13 cellular contexts compared by ENCODE assay signal in the genomic region with DNA sequence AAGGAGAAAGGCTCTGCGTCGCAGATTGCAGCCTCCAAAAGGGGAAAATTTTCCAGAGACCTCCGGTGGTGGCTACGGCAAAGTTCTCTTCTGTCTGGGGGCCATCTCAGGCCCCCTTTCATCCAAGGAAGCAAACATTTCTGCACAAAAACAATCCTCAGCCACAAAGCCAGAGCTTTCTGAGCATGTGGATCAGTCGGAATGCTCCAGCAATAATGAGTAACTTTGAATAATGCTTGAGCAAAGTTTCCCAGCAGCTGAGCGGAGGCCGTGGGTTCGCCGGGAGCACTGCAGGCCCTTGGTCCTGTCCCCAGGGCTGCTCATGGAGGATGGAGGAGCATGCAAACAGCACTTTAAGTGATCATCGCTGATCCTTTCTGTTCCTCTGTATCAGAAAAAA.
"Had no signal": no experiment of that assay in that cellular context is flagged by ENCODE, and none has a peak within 500 bp of the region (broad histone marks: within the 10 kb centered on the region; RNA-seq: fewer than 3 reads in every experiment).

No MANE protein-coding gene starts in this region.

- H3K9me3 Mint-ChIP-seq: effector memory CD8-positive, alpha-beta T cell had no signal

- H3K27ac Mint-ChIP-seq: effector memory CD8-positive, alpha-beta T cell; naive thymus-derived CD4-positive, alpha-beta T cell had no signal

- H3K36me3 ChIP-seq: neutrophil, suprapubic skin, thyroid gland, upper lobe of left lung had no signal

- H3K9me3 ChIP-seq: neutrophil, suprapubic skin, thyroid gland, upper lobe of left lung had no signal

- H3K4me1 ChIP-seq: suprapubic skin, thyroid gland, upper lobe of left lung had no signal

- H3K27ac ChIP-seq: foreskin keratinocyte, hepatocyte, neutrophil, suprapubic skin, thyroid gland, upper lobe of left lung had no signal

- DNase-seq: effector memory CD8-positive, alpha-beta T cell; foreskin keratinocyte; kidney glomerular epithelial cell; mammary epithelial cell; naive thymus-derived CD4-positive, alpha-beta T cell; small intestine; stimulated activated CD4-positive, alpha-beta T cell treated with anti-CD3 and anti-CD28 coated beads, Interleukin-2, amount 100 ng/mL, for 48 hours; stimulated activated naive CD8-positive, alpha-beta T cell treated with anti-CD3 and anti-CD28 coated beads, Interleukin-15, Interleukin-2, amounts not matched to agents 100 U/mL and 50 U/mL, for 24 hours; thyroid gland had no signal

- H3K4me3 ChIP-seq: hepatocyte, suprapubic skin, thyroid gland, upper lobe of left lung had no signal

- ATAC-seq: effector memory CD8-positive, alpha-beta T cell; foreskin keratinocyte; naive thymus-derived CD4-positive, alpha-beta T cell; stimulated activated naive CD8-positive, alpha-beta T cell treated with anti-CD3 and anti-CD28 coated beads, Interleukin-15, Interleukin-2, amounts not matched to agents 100 U/mL and 50 U/mL, for 24 hours had no signal

- H3K4me3 Mint-ChIP-seq: effector memory CD8-positive, alpha-beta T cell; naive thymus-derived CD4-positive, alpha-beta T cell had no signal

- H3K27me3 ChIP-seq: thyroid gland had no signal
